9 cellular contexts compared by ENCODE assay signal in the genomic region with DNA sequence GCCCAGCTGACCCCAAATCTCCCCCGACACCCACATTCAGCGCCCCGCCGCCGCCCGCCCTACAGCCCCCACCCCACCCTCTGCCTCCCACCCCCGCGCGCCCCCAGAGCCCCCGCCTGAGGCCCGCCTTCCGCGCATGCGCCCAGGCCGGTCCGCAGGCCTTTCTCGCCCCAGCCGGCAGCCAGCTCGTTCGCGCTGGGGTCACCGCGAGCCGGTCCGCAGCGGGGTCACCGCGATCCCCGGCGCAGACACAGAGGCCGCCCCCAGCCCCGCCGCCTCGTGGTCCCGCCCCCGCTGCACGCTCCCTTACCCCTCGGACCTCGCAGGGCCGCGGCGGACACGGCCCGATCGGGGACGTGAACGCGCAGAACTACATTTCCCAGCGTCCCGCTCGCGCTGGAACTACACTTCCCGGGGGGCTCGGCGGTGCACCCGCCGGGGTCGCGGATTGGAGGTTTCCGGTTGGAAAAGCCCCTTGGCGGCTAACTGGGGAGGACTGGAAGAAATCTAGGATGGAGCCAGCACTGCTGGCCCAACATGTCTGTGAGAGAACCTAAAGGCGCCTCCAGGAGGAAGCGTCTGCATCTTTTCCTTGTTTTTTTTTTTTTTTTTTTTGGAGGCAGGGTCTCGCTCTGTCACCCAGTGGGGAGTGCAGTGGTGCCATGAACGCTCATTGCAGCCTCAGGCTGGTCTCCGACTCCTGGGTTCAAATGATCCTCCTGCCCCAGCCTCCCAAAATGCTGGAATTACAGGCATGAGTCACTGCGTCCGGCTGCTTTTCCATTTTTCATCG. TPM values are rescaled to one million over a fixed set of nuclear protein-coding genes. Genes with fewer than 3 reads are reported as not detected.
DNase-seq lines count a peak whose midpoint lies in the region; ATAC-seq, FAIRE-seq and TF ChIP-seq lines count a peak whose summit lies in the region.
"Had no signal": no experiment of that assay in that cellular context is flagged by ENCODE, and none has a peak within 500 bp of the region (broad histone marks: within the 10 kb centered on the region; RNA-seq: fewer than 3 reads in every experiment).

A gene (minus strand): TSS at position 374 of the 793 bp plus-strand sequence. CDS start 10,671 bp downstream, outside the sequence.

- CTCF ChIA-PET in activated CD8-positive, alpha-beta memory T cell treated with anti-CD3 and anti-CD28 coated beads, Interleukin-2, amount 10 ng/mL, durations not matched to agents 7 days and 5 days (lab: Charles Lee) = interaction anchor here (0.8 to 1.5 kb wide), 2 partner anchors 40 to 125 kb away, joined by 3 to 4 read pairs; no protein-coding TSS in a partner anchor
- CTCF ChIA-PET in H1 (lab: Charles Lee; ENCODE audit: partially characterized antibody) = interaction anchor here (0.5 to 1.2 kb wide), 3 partner anchors 21 to 1842 kb away, joined by 3 to 4 read pairs (median 3); no protein-coding TSS in a partner anchor

- H4K20me1 ChIP-seq in BLaER1 treated with 17β-estradiol and CSF1 and Interleukin-3, amounts not matched to agents 10 nM and 100 nM = no peaks in the 10 kb centered on the region
- H4K20me1 ChIP-seq in H1 (replicated peaks in 1 of 2; ENCODE audit: control insufficient read depth in 1 of 2, insufficient read depth in 2 of 2, low read length in 2 of 2) = peaks cover 0 to 6% of the 10 kb centered on the region in 2 experiments

- H3K36me3 ChIP-seq in BLaER1 treated with 17β-estradiol and CSF1 and Interleukin-3, amounts not matched to agents 10 nM and 100 nM = peaks cover 18 to 35% (median 26%) of the 10 kb centered on the region in 11 experiments
- H3K36me3 ChIP-seq in H1 (ENCODE audit: control insufficient read depth in 2 of 4, insufficient read depth in 4 of 4, low read length in 3 of 4) (peaks cover 0 to 5% (median 0%) of the 10 kb centered on the region in 4 experiments; a peak in 2 of 8 replicates), mesendoderm (ENCODE audit: control insufficient read depth, insufficient read depth, low read length) (no peaks in the 10 kb centered on the region)

- H3K79me1 ChIP-seq in H1 (ENCODE audit: low read depth, low read length) (peaks cover 7% of the 10 kb centered on the region), mesendoderm (ENCODE audit: low read length) (peaks cover 14% of the 10 kb centered on the region)

- H4K8ac ChIP-seq in H1 (ENCODE audit: extremely low read depth, insufficient read depth, low read length) (peak within 1 kb of the TSS; percentile 71), mesendoderm (ENCODE audit: low read depth, low read length) (no peak within 1 kb of the TSS)

- no peak within 1 kb of the TSS for H2BK20ac ChIP-seq in H1 (ENCODE audit: low read length)

- peak within 1 kb of the TSS; percentile 69 to 91 (median 80) for H3K4me3 ChIP-seq in BLaER1 treated with 17β-estradiol and CSF1 and Interleukin-3, amounts not matched to agents 10 nM and 100 nM
- peak within 1 kb of the TSS; percentile 70 to 79 (median 77) for H3K4me3 ChIP-seq in H1 (ENCODE audit: extremely low read depth in 1 of 4, insufficient read depth in 2 of 4, low read depth in 3 of 4, low read length in 4 of 4)
- peak within 1 kb of the TSS; percentile 42 for H3K4me3 ChIP-seq in mesendoderm (ENCODE audit: low read length)

- TF ChIP-seq CTCF in H1 (IDR thresholded peaks at IDR 0.05; ENCODE audit: control extremely low read depth in 1 of 3, insufficient read depth in 1 of 3, low read depth in 1 of 3, low read length in 3 of 3) = no peak

- peak within 1 kb of the TSS; percentile 92 for H3K4me3 Mint-ChIP-seq in activated CD8-positive, alpha-beta memory T cell treated with anti-CD3 and anti-CD28 coated beads, Interleukin-2, amount 10 ng/mL, durations not matched to agents 7 days and 5 days

- peaks cover 14% of the 10 kb centered on the region for H3K9me3 Mint-ChIP-seq in activated CD8-positive, alpha-beta memory T cell treated with anti-CD3 and anti-CD28 coated beads, Interleukin-2, amount 10 ng/mL, durations not matched to agents 7 days and 5 days (ENCODE audit: low read depth)

- H3K14ac ChIP-seq in H1 (ENCODE audit: insufficient read length) = no peak within 1 kb of the TSS

- TF ChIP-seq EP300 in H1 (IDR thresholded peaks at IDR 0.05; ENCODE audit: borderline replicate concordance in 1 of 2, low read depth in 2 of 2, low read length in 2 of 2) = no peak

- WGBS in H1 (ENCODE audit: extremely low coverage in 1 of 2, insufficient coverage in 1 of 2, insufficient read length in 1 of 2, insufficient replicate concordance in 2 of 2, low coverage in 1 of 2, low lambda C conversion rate in 2 of 2, missing lambda C conversion rate in 1 of 2), 2 experiments = 12% methylated on average over 37 of the region's 69 CpGs; no CpG with 5 or more reads in 1 of the 2 experiments
- WGBS in mesendoderm (ENCODE audit: extremely low coverage, insufficient coverage, low lambda C conversion rate) = no CpG with 5 or more reads among the region's 69 CpGs

- H3K4ac ChIP-seq in H1 (replicated peaks; ENCODE audit: insufficient read length, low read depth, low read length) (no peak within 1 kb of the TSS), mesendoderm (ENCODE audit: low read depth, low read length) (peak within 1 kb of the TSS; percentile 83)

- H3K27me3 Mint-ChIP-seq in activated CD8-positive, alpha-beta memory T cell treated with anti-CD3 and anti-CD28 coated beads, Interleukin-2, amount 10 ng/mL, durations not matched to agents 7 days and 5 days = no peaks in the 10 kb centered on the region

- H3K4me2 ChIP-seq in BLaER1 treated with 17β-estradiol and CSF1 and Interleukin-3, amounts not matched to agents 10 nM and 100 nM = peak within 1 kb of the TSS; percentile 79 to 97 (median 93)
- H3K4me2 ChIP-seq in H1 (ENCODE audit: insufficient read depth in 1 of 2, low read depth in 2 of 2, low read length in 2 of 2) = peak within 1 kb of the TSS; percentile 87
- H3K4me2 ChIP-seq in mesendoderm (ENCODE audit: low read length) = peak within 1 kb of the TSS; percentile 73

- peak; percentile 90 for DNase-seq in GM19240 (ENCODE audit: insufficient read length, low spot score)
- DNase-seq in NCI-H748 treated with DMSO at 0.1 percent for 48 hours (lab: John Stamatoyannopoulos, UW) = peak; percentile 59
- peak; percentile 91 for DNase-seq in activated CD8-positive, alpha-beta memory T cell treated with anti-CD3 and anti-CD28 coated beads, Interleukin-2, amount 10 ng/mL, durations not matched to agents 7 days and 5 days
- DNase-seq in H1 (ENCODE audit: low read depth in 1 of 2, low spot score in 2 of 2) = peak; percentile 70 to 93
- DNase-seq in mesendoderm = peak; percentile 96
- peak; percentile 51 for DNase-seq in stimulated activated CD8-positive, alpha-beta memory T cell treated with anti-CD3 and anti-CD28 coated beads, Interleukin-12 subunit alpha, Interleukin-12 subunit beta, amount 100 ng/mL, for 24 hours (ENCODE audit: extremely low read depth)

- POLR2A ChIA-PET in H1 (lab: Charles Lee; ENCODE audit: partially characterized antibody) = interaction anchor here (0.7 to 2.0 kb wide), 3 partner anchors 10 to 38 kb away, joined by 3 to 7 read pairs (median 3); a partner anchor contains a TSS

- H3K23me2 ChIP-seq in H1 (ENCODE audit: low read depth, low read length) = peaks cover 10% of the 10 kb centered on the region; the same call in 1 of the 2 replicates

- peak within 1 kb of the TSS; percentile 65 for H4K91ac ChIP-seq in H1 (replicated peaks; ENCODE audit: insufficient read length, low read length)

- 0 out of 2 replicates have a peak within 1 kb of the TSS, but pooled peaks have one; percentile 53 for H2AK5ac ChIP-seq in H1 (ENCODE audit: low read depth, low read length)
- H2AK5ac ChIP-seq in mesendoderm (ENCODE audit: low read length) = no peak within 1 kb of the TSS

- H3K56ac ChIP-seq in H1 (replicated peaks; ENCODE audit: insufficient read length, low read depth, low read length) (peak within 1 kb of the TSS; percentile 46), mesendoderm (ENCODE audit: low read length) (peak within 1 kb of the TSS; percentile 89)

- peak within 1 kb of the TSS; percentile 29; the same call in 1 of the 2 replicates for H2BK15ac ChIP-seq in H1 (ENCODE audit: low read length)
- no peak within 1 kb of the TSS for H2BK15ac ChIP-seq in mesendoderm (replicated peaks; ENCODE audit: low read depth)

- H4K5ac ChIP-seq in H1 (ENCODE audit: insufficient read length, low read depth, low read length) (peak within 1 kb of the TSS; percentile 80), mesendoderm (ENCODE audit: low read length) (no peak within 1 kb of the TSS)

- peaks cover 7 to 17% (median 11%) of the 10 kb centered on the region in 10 experiments; a peak in 19 of 20 replicates for H3K4me1 ChIP-seq in BLaER1 treated with 17β-estradiol and CSF1 and Interleukin-3, amounts not matched to agents 10 nM and 100 nM
- peaks cover 0 to 5% (median 2%) of the 10 kb centered on the region in 4 experiments; a peak in 3 of 7 replicates for H3K4me1 ChIP-seq in H1 (replicated peaks in 1 of 4; ENCODE audit: control insufficient read depth in 3 of 4, insufficient read depth in 4 of 4, low read length in 3 of 4)
- H3K4me1 ChIP-seq in mesendoderm (ENCODE audit: control insufficient read depth, low read depth, low read length) = peaks cover 2% of the 10 kb centered on the region

- peak within 1 kb of the TSS; percentile 90 to 97 (median 93) for H3K9ac ChIP-seq in BLaER1 treated with 17β-estradiol and CSF1 and Interleukin-3, amounts not matched to agents 10 nM and 100 nM
- H3K9ac ChIP-seq in H1 (replicated peaks in 1 of 4; ENCODE audit: extremely low read depth in 1 of 4, low read depth in 3 of 4, low read length in 3 of 4) (peak within 1 kb of the TSS; percentile 42 to 89 (median 62)), mesendoderm (ENCODE audit: low read length) (peak within 1 kb of the TSS; percentile 77)

- H3K36me3 Mint-ChIP-seq in activated CD8-positive, alpha-beta memory T cell treated with anti-CD3 and anti-CD28 coated beads, Interleukin-2, amount 10 ng/mL, durations not matched to agents 7 days and 5 days = peaks cover 28% of the 10 kb centered on the region

- no peaks in the 10 kb centered on the region for H3K27me3 ChIP-seq in BLaER1 treated with 17β-estradiol and CSF1 and Interleukin-3, amounts not matched to agents 10 nM and 100 nM
- H3K27me3 ChIP-seq in H1 (replicated peaks in 1 of 4; ENCODE audit: control insufficient read depth in 3 of 4, extremely low read depth in 1 of 4, insufficient read depth in 3 of 4, low read length in 3 of 4) (no peaks in the 10 kb centered on the region), mesendoderm (ENCODE audit: insufficient read depth, low read length, poor library complexity) (no peaks in the 10 kb centered on the region)

- peak within 1 kb of the TSS; percentile 88 to 95 (median 92) for H3K27ac ChIP-seq in BLaER1 treated with 17β-estradiol and CSF1 and Interleukin-3, amounts not matched to agents 10 nM and 100 nM
- H3K27ac ChIP-seq in H1 (ENCODE audit: low read depth, low read length) (peak within 1 kb of the TSS; percentile 67; the same call in 1 of the 2 replicates), mesendoderm (ENCODE audit: low read depth, low read length) (no peak within 1 kb of the TSS)

- peak within 1 kb of the TSS; percentile 72 for H2BK120ac ChIP-seq in H1 (replicated peaks; ENCODE audit: low read depth, low read length)
- no peak within 1 kb of the TSS for H2BK120ac ChIP-seq in mesendoderm (ENCODE audit: low read depth, low read length)

- H3K23ac ChIP-seq in H1 (ENCODE audit: insufficient read length) (no peak within 1 kb of the TSS), mesendoderm (ENCODE audit: low read length) (no peak within 1 kb of the TSS)

- FAIRE-seq in H1 (lab: Jason Lieb, UNC) = no peak
- FAIRE-seq: islet of Langerhans had no signal

- ATAC-seq in HG03457 (IDR thresholded peaks at IDR 0.05; ENCODE audit: unreplicated experiment) = peak; percentile 92
- peak; percentile 94 for ATAC-seq in activated CD8-positive, alpha-beta memory T cell treated with anti-CD3 and anti-CD28 coated beads, Interleukin-2, amount 10 ng/mL, durations not matched to agents 7 days and 5 days

- peak within 1 kb of the TSS; percentile 89; the same call in 1 of the 2 replicates for H2AFZ ChIP-seq in H1 (ENCODE audit: low read length)

- peaks cover 19% of the 10 kb centered on the region for H3K4me1 Mint-ChIP-seq in activated CD8-positive, alpha-beta memory T cell treated with anti-CD3 and anti-CD28 coated beads, Interleukin-2, amount 10 ng/mL, durations not matched to agents 7 days and 5 days

- 0 out of 2 replicates have a peak within 1 kb of the TSS, but pooled peaks have one; percentile 9 for H2BK12ac ChIP-seq in H1 (ENCODE audit: low read depth, low read length)

- peaks cover 8 to 15% of the 10 kb centered on the region in 2 experiments for H3K79me2 ChIP-seq in H1 (ENCODE audit: control insufficient read depth in 1 of 2, insufficient read depth in 2 of 2, low read length in 2 of 2)
- H3K79me2 ChIP-seq in mesendoderm (ENCODE audit: control insufficient read depth, insufficient read depth, low read length) = peaks cover 10% of the 10 kb centered on the region

- H3K27ac Mint-ChIP-seq in activated CD8-positive, alpha-beta memory T cell treated with anti-CD3 and anti-CD28 coated beads, Interleukin-2, amount 10 ng/mL, durations not matched to agents 7 days and 5 days = peak within 1 kb of the TSS; percentile 88

- no peak for TF ChIP-seq RAD21 in H1 (IDR thresholded peaks at IDR 0.05 in 1 of 2, conservative IDR thresholded peaks at IDR 0.05 in 1 of 2; ENCODE audit: low read depth in 2 of 2, low read length in 2 of 2)

- no peak; a peak in 1 of 3 replicates for TF ChIP-seq POLR2A in H1 (IDR thresholded peaks at IDR 0.05; ENCODE audit: control extremely low read depth in 1 of 2, low read depth in 2 of 2, low read length in 2 of 2)

- no peak within 1 kb of the TSS for H2BK5ac ChIP-seq in H1 (ENCODE audit: low read depth, low read length)
- H2BK5ac ChIP-seq in mesendoderm (ENCODE audit: low read length) = no peak within 1 kb of the TSS

- H3K18ac ChIP-seq in H1 (ENCODE audit: extremely low read depth, low read length) (no peak within 1 kb of the TSS; the same call in 1 of the 2 replicates), mesendoderm (ENCODE audit: low read length) (peak within 1 kb of the TSS; percentile 95)

- H3K9me3 ChIP-seq in BLaER1 treated with 17β-estradiol and CSF1 and Interleukin-3, amounts not matched to agents 10 nM and 100 nM (replicated peaks in 1 of 11) = peaks cover 51 to 90% (median 69%) of the 10 kb centered on the region in 11 experiments
- peaks cover 30 to 53% of the 10 kb centered on the region in 2 experiments for H3K9me3 ChIP-seq in H1 (ENCODE audit: insufficient read depth in 2 of 2, low read depth in 1 of 2, low read length in 1 of 2)

RNA-seq across cellular contexts. Expression of the gene that starts here (rescaled TPM):
- total RNA-seq in activated CD8-positive, alpha-beta memory T cell treated with anti-CD3 and anti-CD28 coated beads, Interleukin-2, amount 10 ng/mL, durations not matched to agents 7 days and 5 days = 10 to 100 TPM in 1 of 2 experiments, 1 to 10 TPM in 1; 8.9 to 10.0 TPM
- total RNA-seq in H1 (2021; fragmentation: NEBNext Ultra II Directional; extraction: Animal tissue kit (Norgen Biotek cat#: 25700)) = 16.9 and 20.3 TPM in 2 replicates
- 2.7 and 3.6 TPM in 2 replicates for polyA plus RNA-seq in H1 (2011; rRNA removed)
- polyA plus RNA-seq in H1 (2011; cell fraction: cytosol; rRNA removed) = 4.0 TPM
- 7.8 TPM for polyA plus RNA-seq in H1 (2011; cell fraction: nucleus; rRNA removed)
- polyA plus RNA-seq in H1 (2012, experiment 1 of 2) = 4.4 to 9.6 TPM (median 6.0 TPM) in 4 replicates
- polyA plus RNA-seq in H1 (2012, experiment 2 of 2) = 0.55 TPM
- 14.7 TPM for polyA plus RNA-seq in H1 (2013, experiment 1 of 2)
- 12.7 TPM for polyA plus RNA-seq in H1 (2013, experiment 2 of 2)
- 10.2 and 20.7 TPM in 2 replicates for polyA minus RNA-seq in H1 (2011; rRNA and poly(A)+ RNA removed)
- 13.4 TPM for polyA minus RNA-seq in H1 (2011; cell fraction: cytosol; rRNA and poly(A)+ RNA removed)
- 45.6 TPM for polyA minus RNA-seq in H1 (2011; cell fraction: nucleus; rRNA and poly(A)+ RNA removed)
- 9.4 TPM for polyA plus RNA-seq in mesendoderm (2013, experiment 1 of 2)
- polyA plus RNA-seq in mesendoderm (2013, experiment 2 of 2) = 9.8 TPM
